24 cellular contexts compared by ENCODE assay signal in genomic region chr20:51705400-51705799, GRCh38.
"Had no signal": no experiment of that assay in that cellular context is flagged by ENCODE, and none has a peak within 500 bp of the region (broad histone marks: within the 10 kb centered on the region; RNA-seq: fewer than 3 reads in every experiment).

No MANE protein-coding gene starts in this region.

- H3K27me3 ChIP-seq: breast epithelium, neutrophil, ovary, thyroid gland had no signal

- H3K4me1 ChIP-seq: breast epithelium, psoas muscle had no signal

- ATAC-seq: activated T-cell treated with anti-CD3 and anti-CD28 coated beads, Interleukin-2, amount 50 U/mL, for 4 hours; left ventricle myocardium superior; natural killer cell; psoas muscle; right cardiac atrium; stimulated activated naive CD8-positive, alpha-beta T cell treated with anti-CD3 and anti-CD28 coated beads, Interleukin-15, Interleukin-2, amounts not matched to agents 100 U/mL and 50 U/mL, for 24 hours had no signal

- H3K27ac ChIP-seq: breast epithelium, coronary artery, epithelial cell of prostate, neutrophil, ovary, psoas muscle, thyroid gland had no signal

- H3K9me3 ChIP-seq: breast epithelium, neutrophil, ovary, psoas muscle, thyroid gland had no signal

- H3K4me3 ChIP-seq: breast epithelium, coronary artery, ovary, psoas muscle, thyroid gland had no signal

- DNase-seq: activated CD4-positive, alpha-beta T cell treated with anti-CD3 and anti-CD28 coated beads for 4 hours; activated CD4-positive, alpha-beta T cell treated with anti-CD3 and anti-CD28 coated beads, Interleukin-2, amount 50 U/mL, for 48 hours; activated CD4-positive, CD25-positive, alpha-beta regulatory T cell; activated CD8-positive, alpha-beta memory T cell treated with anti-CD3 and anti-CD28 coated beads, Interleukin-2, amount 50 U/mL, for 48 hours; activated naive CD4-positive, alpha-beta T cell treated with Interleukin-2 at 50 U/mL for 16 hours; activated naive CD8-positive, alpha-beta T cell treated with anti-CD3 and anti-CD28 coated beads for 36 hours; activated T-cell treated with anti-CD3 and anti-CD28 coated beads, Interleukin-2, amount 50 U/mL, for 4 hours; cerebellar nuclear complex; left ventricle myocardium superior; mammary epithelial cell; midbrain; natural killer cell; ovary; psoas muscle; right cardiac atrium; stimulated activated CD4-positive, alpha-beta T cell treated with anti-CD3 and anti-CD28 coated beads, Interleukin-12 subunit alpha, Interleukin-12 subunit beta, amount 100 ng/mL, for 4 hours; stimulated activated CD4-positive, alpha-beta T cell treated with anti-CD3 and anti-CD28 coated beads, Interleukin-4, amount 100 ng/mL, for 4 hours; stimulated activated naive CD8-positive, alpha-beta T cell treated with anti-CD3 and anti-CD28 coated beads, Interleukin-15, Interleukin-2, amounts not matched to agents 100 U/mL and 50 U/mL, for 24 hours; T-helper 9 cell; thyroid gland had no signal

- H3K36me3 ChIP-seq: breast epithelium, neutrophil, ovary, thyroid gland had no signal
